In the genomic region with DNA sequence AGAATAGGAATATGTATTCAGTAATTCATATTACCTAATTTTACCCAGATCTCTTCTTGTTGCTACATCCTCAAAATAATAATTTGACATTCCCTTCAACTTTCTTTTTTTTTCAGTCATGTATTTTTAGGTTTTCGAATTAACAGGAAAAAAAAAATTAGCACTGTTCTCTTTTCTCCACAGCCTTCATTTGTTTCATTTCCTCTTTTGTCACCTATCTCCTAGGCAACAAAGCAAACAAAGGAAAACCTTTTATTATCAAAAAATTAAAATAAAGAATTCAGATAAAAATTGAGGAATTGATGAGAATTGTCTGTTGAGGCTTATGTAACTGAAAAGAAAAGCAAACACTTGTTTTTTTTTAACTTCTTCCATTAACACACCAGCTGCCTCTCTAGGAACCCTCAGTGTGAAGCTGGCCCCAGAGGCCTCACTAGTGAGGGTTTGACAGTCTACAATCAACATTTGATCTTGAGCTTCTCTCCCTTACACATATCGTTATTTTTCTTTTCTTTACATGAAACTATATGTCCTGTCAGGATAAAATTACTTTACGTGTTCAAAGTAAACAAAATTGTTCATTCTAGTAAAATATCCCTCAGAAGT, we compare ENCODE assay signal across 9 cellular contexts.
DNase-seq lines count a peak whose midpoint lies in the region; ATAC-seq and TF ChIP-seq lines count a peak whose summit lies in the region.
"Had no signal": no experiment of that assay in that cellular context is flagged by ENCODE, and none has a peak within 500 bp of the region (broad histone marks: within the 10 kb centered on the region; RNA-seq: fewer than 3 reads in every experiment).

No MANE protein-coding gene starts in this region.

- no peak for TF ChIP-seq CTCF in WERI-Rb-1 (IDR thresholded peaks at IDR 0.05; ENCODE audit: low read depth, low read length)

- H3K27ac Mint-ChIP-seq in T-helper 2 cell treated with Interferon-gamma antibody and Interleukin-4, amounts not matched to agents 5 μg/mL and 100 μg/mL, for 36 hours: no peak overlapping the region

- no peaks in the 10 kb centered on the region for H3K36me3 Mint-ChIP-seq in T-helper 2 cell treated with Interferon-gamma antibody and Interleukin-4, amounts not matched to agents 5 μg/mL and 100 μg/mL, for 36 hours (ENCODE audit: low read depth)

- H3K36me3 ChIP-seq in WERI-Rb-1: no peaks in the 10 kb centered on the region

- H3K4me3 Mint-ChIP-seq in T-helper 2 cell treated with Interferon-gamma antibody and Interleukin-4, amounts not matched to agents 5 μg/mL and 100 μg/mL, for 36 hours: no peak overlapping the region

- peak; percentile 55 for ATAC-seq in HG02870 (IDR thresholded peaks at IDR 0.05; ENCODE audit: unreplicated experiment)
- ATAC-seq in activated CD4-positive, CD25-positive, alpha-beta regulatory T cell treated with anti-CD3 and anti-CD28 coated beads, Interleukin-2, amount 50 U/mL, for 24 hours: no peak

- no peaks in the 10 kb centered on the region for H3K27me3 Mint-ChIP-seq in T-helper 2 cell treated with Interferon-gamma antibody and Interleukin-4, amounts not matched to agents 5 μg/mL and 100 μg/mL, for 36 hours (ENCODE audit: low read depth)

- H3K9me3 Mint-ChIP-seq in T-helper 2 cell treated with Interferon-gamma antibody and Interleukin-4, amounts not matched to agents 5 μg/mL and 100 μg/mL, for 36 hours: no peaks in the 10 kb centered on the region

- H3K4me3 ChIP-seq in WERI-Rb-1 (ENCODE audit: low read depth, low read length): no peak overlapping the region

- H3K4me1 Mint-ChIP-seq in T-helper 2 cell treated with Interferon-gamma antibody and Interleukin-4, amounts not matched to agents 5 μg/mL and 100 μg/mL, for 36 hours (ENCODE audit: low read depth): no peaks in the 10 kb centered on the region

- DNase-seq in GM19238 (ENCODE audit: insufficient read length, low spot score) (peak; percentile 10), MV-4-11 (lab: John Stamatoyannopoulos, UW) (peak; percentile 91), myocyte (ENCODE audit: low read depth) (peak; percentile 16), WERI-Rb-1 (no peak), NCI-H345 (lab: John Stamatoyannopoulos, UW) (no peak)
- DNase-seq in T-helper 2 cell treated with Interferon-gamma antibody and Interleukin-4, amounts not matched to agents 5 μg/mL and 100 μg/mL, for 36 hours (ENCODE audit: low spot score): no peak
- DNase-seq: activated T-cell treated with anti-CD3 and anti-CD28 coated beads for 4 hours had no signal

- no peaks in the 10 kb centered on the region for H3K27me3 ChIP-seq in WERI-Rb-1 (ENCODE audit: insufficient read depth, low read depth, severe bottlenecking)

- no peak overlapping the region for H3K27ac ChIP-seq in WERI-Rb-1

- no peaks in the 10 kb centered on the region for H3K9me3 ChIP-seq in WERI-Rb-1 (ENCODE audit: severe bottlenecking)

Comparison
In these comparisons a context has a peak if more than half of its experiments do, and no peak if none do; other contexts are left out.
1. DNase-seq: peak in GM19238 (single experiment), MV-4-11 (single experiment) and myocyte (single experiment); none in WERI-Rb-1 (single experiment), T-helper 2 cell treated with Interferon-gamma antibody and Interleukin-4, amounts not matched to agents 5 μg/mL and 100 μg/mL, for 36 hours (single experiment) and NCI-H345 (single experiment).